1 cellular context compared by ENCODE assay signal in the genomic region with DNA sequence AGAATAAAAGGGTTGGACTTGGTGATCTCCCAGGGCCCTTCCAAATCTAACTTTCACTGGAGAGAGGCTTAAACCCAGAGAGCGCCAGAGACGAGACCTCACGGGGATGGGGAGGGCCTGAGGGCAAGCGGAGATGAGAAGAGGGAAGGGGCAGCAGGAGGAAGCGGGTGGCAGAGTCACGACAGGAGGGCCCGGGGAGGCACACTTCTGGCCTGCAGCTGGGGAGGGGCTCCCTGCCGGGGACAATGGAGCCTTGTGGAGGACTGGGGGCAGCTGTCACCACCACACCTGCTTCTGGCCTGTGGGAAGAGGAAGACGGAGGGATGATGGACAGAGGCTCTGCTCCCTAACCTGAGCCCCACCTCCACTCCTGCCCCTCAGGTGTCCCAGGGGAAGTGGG.
TF ChIP-seq lines count a peak whose summit lies in the region.

No MANE protein-coding gene starts in this region.

TF ChIP-seq in liver, 16 proteins besides CTCF, POLR2A, EP300 and RAD21 (continued from another document):
- no peak for TF ChIP-seq ATF3 (IDR thresholded peaks at IDR 0.05)
- TF ChIP-seq FOXA1 (IDR thresholded peaks at IDR 0.05) = no peak
- no peak for TF ChIP-seq RXRA (IDR thresholded peaks at IDR 0.05)
